26 cellular contexts compared by ENCODE assay signal in genomic region chr12:43015090-43015737, GRCh38.
DNase-seq lines count a peak whose midpoint lies in the region; ATAC-seq lines count a peak whose summit lies in the region.
"Had no signal": no experiment of that assay in that cellular context is flagged by ENCODE, and none has a peak within 500 bp of the region (broad histone marks: within the 10 kb centered on the region; RNA-seq: fewer than 3 reads in every experiment).

No MANE protein-coding gene starts in this region.

- H3K36me3 Mint-ChIP-seq in stimulated activated naive B cell treated with anti-CD40 and anti-IgM and Interleukin-4, amounts not matched to agents 10 μg/mL and 1 μg/mL and 100 μg/mL, for 72 hours: peaks cover 0 to 1% of the 10 kb centered on the region in 2 donors

- H3K4me3 Mint-ChIP-seq in stimulated activated naive B cell treated with anti-CD40 and anti-IgM and Interleukin-4, amounts not matched to agents 10 μg/mL and 1 μg/mL and 100 μg/mL, for 72 hours: no peak overlapping the region
- H3K4me3 Mint-ChIP-seq in stimulated activated naive CD8-positive, alpha-beta T cell treated with anti-CD3 and anti-CD28 coated beads, Interleukin-15, amount 100 ng/mL, for 72 hours: no peak overlapping the region
- H3K4me3 Mint-ChIP-seq: CD4-positive, alpha-beta T cell; T-helper 1 cell treated with Interleukin-12 subunit alpha and Interleukin-12 subunit beta and Interleukin-4 antibody, amounts not matched to agents 30 μg/mL and 1 μg/mL, for 36 hours had no signal

- peaks cover 5 to 6% of the 10 kb centered on the region in 2 donors for H3K4me1 Mint-ChIP-seq in stimulated activated naive B cell treated with anti-CD40 and anti-IgM and Interleukin-4, amounts not matched to agents 10 μg/mL and 1 μg/mL and 100 μg/mL, for 72 hours
- H3K4me1 Mint-ChIP-seq in stimulated activated naive CD8-positive, alpha-beta T cell treated with anti-CD3 and anti-CD28 coated beads, Interleukin-15, amount 100 ng/mL, for 72 hours: no peaks in the 10 kb centered on the region

- peak; percentile 31 for ATAC-seq in GM18909 (IDR thresholded peaks at IDR 0.05; ENCODE audit: poor library complexity, unreplicated experiment)
- peak; percentile 24 for ATAC-seq in HG02981 (IDR thresholded peaks at IDR 0.05; ENCODE audit: unreplicated experiment)
- peak; percentile 59 to 72 for ATAC-seq in stimulated activated naive B cell treated with anti-CD40 and anti-IgM and Interleukin-4, amounts not matched to agents 10 μg/mL and 1 μg/mL and 100 μg/mL, for 72 hours (replicated peaks)
- no peak for ATAC-seq in stimulated activated naive CD8-positive, alpha-beta T cell treated with anti-CD3 and anti-CD28 coated beads, Interleukin-15, amount 100 ng/mL, for 72 hours
- ATAC-seq: A549 had no signal

- H3K9me3 Mint-ChIP-seq in stimulated activated naive B cell treated with anti-CD40 and anti-IgM and Interleukin-4, amounts not matched to agents 10 μg/mL and 1 μg/mL and 100 μg/mL, for 72 hours: peaks cover 0 to 5% of the 10 kb centered on the region in 2 donors
- no peaks in the 10 kb centered on the region for H3K9me3 Mint-ChIP-seq in stimulated activated naive CD8-positive, alpha-beta T cell treated with anti-CD3 and anti-CD28 coated beads, Interleukin-15, amount 100 ng/mL, for 72 hours
- H3K9me3 Mint-ChIP-seq: T-helper 1 cell treated with Interleukin-12 subunit alpha and Interleukin-12 subunit beta and Interleukin-4 antibody, amounts not matched to agents 30 μg/mL and 1 μg/mL, for 36 hours had no signal

- no peaks in the 10 kb centered on the region for H3K27me3 Mint-ChIP-seq in stimulated activated naive B cell treated with anti-CD40 and anti-IgM and Interleukin-4, amounts not matched to agents 10 μg/mL and 1 μg/mL and 100 μg/mL, for 72 hours
- H3K27me3 Mint-ChIP-seq in stimulated activated naive CD8-positive, alpha-beta T cell treated with anti-CD3 and anti-CD28 coated beads, Interleukin-15, amount 100 ng/mL, for 72 hours: no peaks in the 10 kb centered on the region
- H3K27me3 Mint-ChIP-seq: CD4-positive, alpha-beta T cell had no signal

- peak; percentile 14 for DNase-seq in glomerular visceral epithelial cell (ENCODE audit: extremely low spot score)
- DNase-seq in stimulated activated naive B cell treated with anti-CD40 and anti-IgM and Interleukin-4, amounts not matched to agents 10 μg/mL and 1 μg/mL and 100 μg/mL, for 72 hours: no peak
- no peak for DNase-seq in iPS-NIHi7 (ENCODE audit: extremely low spot score)
- no peak for DNase-seq in stimulated activated naive CD8-positive, alpha-beta T cell treated with anti-CD3 and anti-CD28 coated beads, Interleukin-15, amount 100 ng/mL, for 72 hours
- no peak for DNase-seq in NCI-H1105 treated with DMSO at 0.1 percent for 48 hours (lab: John Stamatoyannopoulos, UW)
- DNase-seq: AML-193; CD4-positive, alpha-beta T cell; GOT3; HCEC 1CT; IMR-90; KG1; MM.1S; NCI-H1048; NCI-H1417 treated with DMSO at 0.1 percent for 48 hours; NCI-H1694 treated with DMSO at 0.1 percent for 48 hours; NCI-H2081 treated with DMSO at 0.1 percent for 48 hours; NCI-H2171; NCI-H226; NCI-H510A; NCI-H69; Peyer's patch; SIG-M5 had no signal

- no peak overlapping the region for H3K27ac Mint-ChIP-seq in stimulated activated naive B cell treated with anti-CD40 and anti-IgM and Interleukin-4, amounts not matched to agents 10 μg/mL and 1 μg/mL and 100 μg/mL, for 72 hours
- no peak overlapping the region for H3K27ac Mint-ChIP-seq in stimulated activated naive CD8-positive, alpha-beta T cell treated with anti-CD3 and anti-CD28 coated beads, Interleukin-15, amount 100 ng/mL, for 72 hours
- H3K27ac Mint-ChIP-seq: CD4-positive, alpha-beta T cell; T-helper 1 cell treated with Interleukin-12 subunit alpha and Interleukin-12 subunit beta and Interleukin-4 antibody, amounts not matched to agents 30 μg/mL and 1 μg/mL, for 36 hours had no signal
